14 cellular contexts compared by ENCODE assay signal in genomic region chr6:154166140-154166539, GRCh38.
A peak's percentile ranks its signal among the peaks of the same experiment; 100 is the strongest.
DNase-seq lines count a peak whose midpoint lies in the region; ATAC-seq and TF ChIP-seq lines count a peak whose summit lies in the region.
"Had no signal": no experiment of that assay in that cellular context is flagged by ENCODE, and none has a peak within 500 bp of the region (broad histone marks: within the 10 kb centered on the region; RNA-seq: fewer than 3 reads in every experiment).

No MANE protein-coding gene starts in this region.

- no peaks in the 10 kb centered on the region for H3K36me3 ChIP-seq in right atrium auricular region

- H3K27me3 ChIP-seq in right atrium auricular region = no peaks in the 10 kb centered on the region

- no peak overlapping the region for H3K27ac ChIP-seq in C4-2B
- H3K27ac ChIP-seq in right atrium auricular region = no peak overlapping the region

- CTCF ChIA-PET in T-cell (lab: Charles Lee) = interaction anchor here (0.5 to 1.0 kb wide), 3 partner anchors 9 to 108 kb away, joined by 3 to 4 read pairs (median 3); no protein-coding TSS in a partner anchor

- no peak overlapping the region for H3K4me3 Mint-ChIP-seq in T-cell
- H3K4me3 Mint-ChIP-seq: activated T-cell treated with anti-CD3 and anti-CD28 coated beads, Interleukin-2, amount 50 U/mL, for 4 hours; immature natural killer cell had no signal

- ATAC-seq in T-cell (replicated peaks in 1 of 4) (no peak), GM19397 (IDR thresholded peaks at IDR 0.05; ENCODE audit: unreplicated experiment) (no peak)
- ATAC-seq: activated T-cell treated with anti-CD3 and anti-CD28 coated beads, Interleukin-2, amount 50 U/mL, for 4 hours had no signal

- no peaks in the 10 kb centered on the region for H3K9me3 Mint-ChIP-seq in T-cell
- H3K9me3 Mint-ChIP-seq: activated T-cell treated with anti-CD3 and anti-CD28 coated beads, Interleukin-2, amount 50 U/mL, for 4 hours; immature natural killer cell had no signal

- POLR2A ChIA-PET in T-cell (lab: Charles Lee) = no interaction called here

- H3K27me3 Mint-ChIP-seq in T-cell = no peaks in the 10 kb centered on the region

- no peaks in the 10 kb centered on the region for H3K4me1 ChIP-seq in right atrium auricular region

- H3K4me3 ChIP-seq in right atrium auricular region = no peak overlapping the region

- H3K36me3 Mint-ChIP-seq in T-cell = peaks cover 46% of the 10 kb centered on the region

- peak overlapping the region; percentile 76 to 81 for H3K27ac Mint-ChIP-seq in T-cell

- no peaks in the 10 kb centered on the region for H3K9me3 ChIP-seq in right atrium auricular region

- peaks cover 56 to 59% (median 58%) of the 10 kb centered on the region in 3 donors for H3K4me1 Mint-ChIP-seq in T-cell

- peak; percentile 22 for TF ChIP-seq CTCF in C4-2B (conservative IDR thresholded peaks at IDR 0.05)
- TF ChIP-seq CTCF in GM12872 (IDR thresholded peaks at IDR 0.05; ENCODE audit: insufficient read depth, low read depth, low read length) = peak; percentile 48
- TF ChIP-seq CTCF in right atrium auricular region (IDR thresholded peaks at IDR 0.05) = no peak

- DNase-seq in T-cell (no peak), kidney tubule cell (ENCODE audit: low spot score) (peak; percentile 54), AG08396 (ENCODE audit: low spot score) (no peak), MV-4-11 (lab: John Stamatoyannopoulos, UW) (no peak), right atrium auricular region (ENCODE audit: low spot score) (no peak)
- DNase-seq: activated CD4-positive, alpha-beta T cell treated with anti-CD3 and anti-CD28 coated beads for 48 hours; activated T-cell treated with anti-CD3 and anti-CD28 coated beads, Interleukin-2, amount 50 U/mL, for 4 hours; anterior cingulate cortex; immature natural killer cell; NCI-H1092; stimulated activated CD4-positive, alpha-beta T cell treated with anti-CD3 and anti-CD28 coated beads, Interleukin-2, amount 100 ng/mL, for 24 hours had no signal

Comparison
In these comparisons a context has a peak if more than half of its experiments do, and no peak if none do; other contexts are left out.
1. CTCF ChIP-seq: peak in C4-2B (single experiment) and GM12872 (single experiment); none in right atrium auricular region (0 of 2).